In the genomic region with DNA sequence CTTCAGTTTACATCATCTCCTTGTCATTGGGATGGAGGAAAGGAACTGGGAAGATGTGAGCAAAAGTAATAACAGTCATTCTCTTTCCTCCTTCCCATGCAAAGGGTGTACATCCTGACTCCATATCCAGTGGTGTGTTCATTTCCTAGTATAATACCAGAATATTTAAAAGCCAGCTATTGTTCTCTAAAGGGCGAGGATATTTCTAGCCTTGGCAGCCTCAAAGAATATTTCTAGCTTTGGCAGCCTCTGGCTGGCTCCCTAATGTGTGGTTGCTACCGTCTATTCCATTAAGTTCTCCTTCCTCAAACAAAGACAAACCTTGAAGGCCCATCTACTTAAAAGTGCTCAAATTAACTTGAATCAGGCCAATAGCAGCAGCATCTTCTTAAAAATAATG, we compare ENCODE assay signal across 17 cellular contexts.
DNase-seq lines count a peak whose midpoint lies in the region; ATAC-seq and TF ChIP-seq lines count a peak whose summit lies in the region.
"Had no signal": no experiment of that assay in that cellular context is flagged by ENCODE, and none has a peak within 500 bp of the region (broad histone marks: within the 10 kb centered on the region; RNA-seq: fewer than 3 reads in every experiment).

No MANE protein-coding gene starts in this region.

- ATAC-seq in T-cell (replicated peaks in 1 of 4) (no peak), gastrocnemius medialis (peak; percentile 14 to 65), GM18520 (IDR thresholded peaks at IDR 0.05; ENCODE audit: unreplicated experiment) (no peak), GM21447 (IDR thresholded peaks at IDR 0.05; ENCODE audit: unreplicated experiment) (no peak)

- no peak overlapping the region for H3K4me3 ChIP-seq in gastrocnemius medialis
- H3K4me3 ChIP-seq: BLaER1 treated with 17β-estradiol and CSF1 and Interleukin-3, amounts not matched to agents 10 nM and 100 nM had no signal

- H3K27me3 Mint-ChIP-seq in activated naive CD4-positive, alpha-beta T cell treated with anti-CD3 and anti-CD28 coated beads, Interleukin-2, amount 50 U/mL, for 24 hours: no peaks in the 10 kb centered on the region
- H3K27me3 Mint-ChIP-seq in T-cell: no peaks in the 10 kb centered on the region
- H3K27me3 Mint-ChIP-seq in activated naive CD8-positive, alpha-beta T cell treated with anti-CD3 and anti-CD28 coated beads for 36 hours: no peaks in the 10 kb centered on the region

- H3K4me3 Mint-ChIP-seq in activated naive CD4-positive, alpha-beta T cell treated with anti-CD3 and anti-CD28 coated beads, Interleukin-2, amount 50 U/mL, for 24 hours: no peak overlapping the region
- H3K4me3 Mint-ChIP-seq in T-cell: no peak overlapping the region
- no peak overlapping the region for H3K4me3 Mint-ChIP-seq in activated naive CD8-positive, alpha-beta T cell treated with anti-CD3 and anti-CD28 coated beads for 36 hours
- H3K4me3 Mint-ChIP-seq: HFFc6 had no signal

- no peaks in the 10 kb centered on the region for H3K9me3 ChIP-seq in gastrocnemius medialis
- H3K9me3 ChIP-seq: BLaER1 treated with 17β-estradiol and CSF1 and Interleukin-3, amounts not matched to agents 10 nM and 100 nM had no signal

- no peak for TF ChIP-seq POLR2A in gastrocnemius medialis (IDR thresholded peaks at IDR 0.05)

- peak overlapping the region; percentile 45 to 66 (median 62) for H3K27ac ChIP-seq in gastrocnemius medialis
- H3K27ac ChIP-seq: BLaER1 treated with 17β-estradiol and CSF1 and Interleukin-3, amounts not matched to agents 10 nM and 100 nM had no signal

- CTCF ChIA-PET in T-cell (lab: Charles Lee): no interaction called here

- H3K9me3 Mint-ChIP-seq in activated naive CD4-positive, alpha-beta T cell treated with anti-CD3 and anti-CD28 coated beads, Interleukin-2, amount 50 U/mL, for 24 hours: no peaks in the 10 kb centered on the region
- H3K9me3 Mint-ChIP-seq in T-cell: no peaks in the 10 kb centered on the region
- H3K9me3 Mint-ChIP-seq in activated naive CD8-positive, alpha-beta T cell treated with anti-CD3 and anti-CD28 coated beads for 36 hours: peaks cover 2% of the 10 kb centered on the region
- H3K9me3 Mint-ChIP-seq: HFFc6 had no signal

- no peak for TF ChIP-seq CTCF in gastrocnemius medialis (IDR thresholded peaks at IDR 0.05 in 4 of 5, conservative IDR thresholded peaks at IDR 0.05 in 1 of 5)

- POLR2A ChIA-PET in T-cell (lab: Charles Lee): no interaction called here

- H3K27ac Mint-ChIP-seq in activated naive CD4-positive, alpha-beta T cell treated with anti-CD3 and anti-CD28 coated beads, Interleukin-2, amount 50 U/mL, for 24 hours: peak overlapping the region; percentile 9
- peak overlapping the region; percentile 26 to 72 for H3K27ac Mint-ChIP-seq in T-cell
- peak overlapping the region; percentile 82 for H3K27ac Mint-ChIP-seq in activated naive CD8-positive, alpha-beta T cell treated with anti-CD3 and anti-CD28 coated beads for 36 hours
- H3K27ac Mint-ChIP-seq: HFFc6 had no signal

- intact Hi-C loops in gastrocnemius medialis (cut with DNase I; ENCODE audit: low total_unique reads): no loop called here

- no peaks in the 10 kb centered on the region for H3K36me3 Mint-ChIP-seq in activated naive CD4-positive, alpha-beta T cell treated with anti-CD3 and anti-CD28 coated beads, Interleukin-2, amount 50 U/mL, for 24 hours
- peaks cover 6% of the 10 kb centered on the region for H3K36me3 Mint-ChIP-seq in T-cell
- H3K36me3 Mint-ChIP-seq in activated naive CD8-positive, alpha-beta T cell treated with anti-CD3 and anti-CD28 coated beads for 36 hours: peaks cover 11% of the 10 kb centered on the region

- H3K27me3 ChIP-seq in gastrocnemius medialis: no peaks in the 10 kb centered on the region
- H3K27me3 ChIP-seq: BLaER1 treated with 17β-estradiol and CSF1 and Interleukin-3, amounts not matched to agents 10 nM and 100 nM had no signal

- no peak for DNase-seq in activated naive CD4-positive, alpha-beta T cell treated with anti-CD3 and anti-CD28 coated beads, Interleukin-2, amount 50 U/mL, for 16 hours
- no peak for DNase-seq in T-cell
- DNase-seq in activated naive CD8-positive, alpha-beta T cell treated with anti-CD3 and anti-CD28 coated beads for 36 hours: no peak
- no peak for DNase-seq in gastrocnemius medialis
- DNase-seq: DMS79 treated with DMSO at 0.1 percent for 48 hours, H7, HFFc6, MM.1S, NCI-H1092, NCI-H1436 treated with DMSO at 0.1 percent for 48 hours, NCI-H2029, NCI-H345, NCI-H524 treated with DMSO at 0.1 percent for 48 hours had no signal

- H3K4me1 Mint-ChIP-seq in activated naive CD4-positive, alpha-beta T cell treated with anti-CD3 and anti-CD28 coated beads, Interleukin-2, amount 50 U/mL, for 24 hours: peaks cover 79% of the 10 kb centered on the region
- peaks cover 33 to 59% (median 56%) of the 10 kb centered on the region in 3 donors for H3K4me1 Mint-ChIP-seq in T-cell
- peaks cover 45% of the 10 kb centered on the region for H3K4me1 Mint-ChIP-seq in activated naive CD8-positive, alpha-beta T cell treated with anti-CD3 and anti-CD28 coated beads for 36 hours

- in situ Hi-C loops in gastrocnemius medialis (cut with MboI; ENCODE audit: low sequenced_read_pairs in 4 of 4): no loop called here

- no peaks in the 10 kb centered on the region for H3K36me3 ChIP-seq in gastrocnemius medialis
- H3K36me3 ChIP-seq: BLaER1 treated with 17β-estradiol and CSF1 and Interleukin-3, amounts not matched to agents 10 nM and 100 nM had no signal

- peaks cover 7 to 12% of the 10 kb centered on the region in 2 donors for H3K4me1 ChIP-seq in gastrocnemius medialis
- H3K4me1 ChIP-seq: BLaER1 treated with 17β-estradiol and CSF1 and Interleukin-3, amounts not matched to agents 10 nM and 100 nM had no signal

Comparison
In these comparisons a context has a peak if more than half of its experiments do, and no peak if none do; other contexts are left out.
1. H3K27ac Mint-ChIP-seq: peak in every context shown above with its lines; median percentile 82 in activated naive CD8-positive, alpha-beta T cell treated with anti-CD3 and anti-CD28 coated beads for 36 hours; 49 in T-cell; 9 in activated naive CD4-positive, alpha-beta T cell treated with anti-CD3 and anti-CD28 coated beads, Interleukin-2, amount 50 U/mL, for 24 hours.
2. ATAC-seq: peak in gastrocnemius medialis (2 of 2); none in T-cell (0 of 4), GM18520 (single experiment) and GM21447 (single experiment).